Comparison of ENCODE assay signal across 18 cellular contexts in the genomic region with DNA sequence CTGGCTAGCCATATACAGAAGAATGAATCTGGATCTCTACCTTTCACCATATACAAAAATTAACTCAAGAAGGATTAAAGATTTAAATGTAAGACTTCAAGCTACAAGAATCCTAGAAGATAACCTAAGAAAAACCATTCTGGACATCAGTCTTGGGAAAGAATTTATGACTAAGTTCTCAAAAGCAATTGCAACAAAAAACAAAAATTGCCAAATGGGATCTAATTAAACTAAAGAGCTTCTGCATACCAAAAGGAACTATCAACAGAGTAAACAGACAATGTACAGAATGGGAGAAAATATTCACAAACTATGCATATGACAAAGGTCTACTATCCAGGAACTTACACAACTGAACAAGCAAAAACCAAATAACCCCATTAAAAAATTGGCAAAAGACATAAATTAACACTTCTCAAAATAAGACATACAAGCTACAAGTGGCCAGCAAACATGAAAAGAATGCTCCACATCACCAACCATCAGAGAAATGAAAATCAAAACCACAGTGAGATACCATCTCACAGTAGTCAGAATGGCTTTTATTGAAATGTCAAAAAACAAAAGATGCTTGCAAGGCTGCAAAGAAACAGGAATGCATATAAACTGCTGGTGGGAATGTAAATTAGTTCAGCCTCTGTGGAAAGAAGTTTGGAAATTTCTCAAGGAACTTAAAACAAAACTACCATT.
DNase-seq lines count a peak whose midpoint lies in the region; ATAC-seq and TF ChIP-seq lines count a peak whose summit lies in the region.
"Had no signal": no experiment of that assay in that cellular context is flagged by ENCODE, and none has a peak within 500 bp of the region (broad histone marks: within the 10 kb centered on the region; RNA-seq: fewer than 3 reads in every experiment).

No MANE protein-coding gene starts in this region.

- H3K4me1 Mint-ChIP-seq in naive thymus-derived CD8-positive, alpha-beta T cell, result peaks cover 0 to 2% (median 0%) of the 10 kb centered on the region in 4 donors

- no peak for TF ChIP-seq CTCF in fibroblast of mammary gland (conservative IDR thresholded peaks at IDR 0.05; ENCODE audit: control insufficient read depth, insufficient read depth, low read depth, low read length)

- DNase-seq in EH (ENCODE audit: low read depth) (peak; percentile 94), RPMI7951 (ENCODE audit: low read depth) (peak; percentile 73), fibroblast of mammary gland (ENCODE audit: low read depth) (peak; percentile 57), trophoblast cell (no peak)
- no peak for DNase-seq in stimulated activated CD4-positive, alpha-beta T cell treated with anti-CD3 and anti-CD28 coated beads, Interleukin-4, amount 100 ng/mL, for 4 hours
- no peak for DNase-seq in activated CD4-positive, CD25-positive, alpha-beta regulatory T cell (lab: John Stamatoyannopoulos, UW)
- no peak for DNase-seq in naive thymus-derived CD8-positive, alpha-beta T cell
- DNase-seq: activated naive CD4-positive, alpha-beta T cell treated with anti-CD3 and anti-CD28 coated beads, Interleukin-2, amount 50 U/mL, for 16 hours; activated T-cell treated with anti-CD3 and anti-CD28 coated beads, Interleukin-2, amount 50 U/mL, for 1 hour; effector CD8-positive, alpha-beta T cell; left ventricle myocardium superior; NCI-H1930; NCI-H446 treated with DMSO at 0.1 percent for 48 hours; ovary; stimulated activated CD4-positive, alpha-beta T cell treated with anti-CD3 and anti-CD28 coated beads, Interleukin-4, amount 100 ng/mL, for 1 hour had no signal

- ATAC-seq in GM19324 (IDR thresholded peaks at IDR 0.05; ENCODE audit: low FRiP score, unreplicated experiment), result no peak
- no peak for ATAC-seq in naive thymus-derived CD8-positive, alpha-beta T cell
- ATAC-seq: left ventricle myocardium superior had no signal

- H2BK120ac ChIP-seq in trophoblast cell (ENCODE audit: insufficient read depth, low read length, poor library complexity), result no peak overlapping the region

- no peaks in the 10 kb centered on the region for H3K36me3 ChIP-seq in trophoblast cell (ENCODE audit: control insufficient read depth in 1 of 2, insufficient read depth in 2 of 2, low read length in 2 of 2)
- H3K36me3 ChIP-seq: BLaER1 treated with 17β-estradiol and CSF1 and Interleukin-3, amounts not matched to agents 10 nM and 100 nM; cardiac muscle cell; ovary had no signal

- no peak overlapping the region for H3K4ac ChIP-seq in trophoblast cell (ENCODE audit: low read depth, low read length)

- no peak overlapping the region for H3K4me2 ChIP-seq in trophoblast cell (ENCODE audit: low read length)
- H3K4me2 ChIP-seq: BLaER1 treated with 17β-estradiol and CSF1 and Interleukin-3, amounts not matched to agents 10 nM and 100 nM had no signal

- H3K4me3 ChIP-seq in fibroblast of mammary gland (ENCODE audit: control insufficient read depth, low read depth, low read length) (no peak overlapping the region), trophoblast cell (ENCODE audit: low read depth, low read length) (no peak overlapping the region)
- H3K4me3 ChIP-seq: BLaER1 treated with 17β-estradiol and CSF1 and Interleukin-3, amounts not matched to agents 10 nM and 100 nM; cardiac muscle cell; ovary had no signal

- POLR2A ChIA-PET in naive thymus-derived CD8-positive, alpha-beta T cell (lab: Charles Lee), result no interaction called here

- H3K27ac Mint-ChIP-seq in naive thymus-derived CD8-positive, alpha-beta T cell, result no peak overlapping the region

- no peak overlapping the region for H3K18ac ChIP-seq in trophoblast cell (ENCODE audit: low read length)

- H3K9me3 ChIP-seq in trophoblast cell (ENCODE audit: insufficient read depth, low read depth, low read length), result no peaks in the 10 kb centered on the region
- H3K9me3 ChIP-seq: ovary had no signal

- peak overlapping the region; percentile 41 for H3K27ac ChIP-seq in trophoblast cell (ENCODE audit: low read depth, low read length)
- H3K27ac ChIP-seq: BLaER1 treated with 17β-estradiol and CSF1 and Interleukin-3, amounts not matched to agents 10 nM and 100 nM; cardiac muscle cell; ovary had no signal

- H3K14ac ChIP-seq in trophoblast cell (ENCODE audit: low read length), result no peak overlapping the region

- no peak overlapping the region for H3K4me3 Mint-ChIP-seq in naive thymus-derived CD8-positive, alpha-beta T cell

- H2AK5ac ChIP-seq in trophoblast cell (ENCODE audit: low read length), result no peak overlapping the region

- peaks cover 0 to 4% (median 0%) of the 10 kb centered on the region in 5 donors for H3K27me3 Mint-ChIP-seq in naive thymus-derived CD8-positive, alpha-beta T cell

- H3K79me2 ChIP-seq in trophoblast cell (ENCODE audit: control insufficient read depth, insufficient read depth, low read length, poor library complexity), result no peaks in the 10 kb centered on the region

- no peak overlapping the region for H4K8ac ChIP-seq in trophoblast cell (ENCODE audit: low read depth, low read length)

- H2AFZ ChIP-seq in trophoblast cell (ENCODE audit: insufficient read depth, low read length, poor library complexity), result no peak overlapping the region

- H3K23ac ChIP-seq in trophoblast cell (ENCODE audit: low read length), result no peak overlapping the region

- peaks cover 0 to 31% (median 17%) of the 10 kb centered on the region in 9 donors for H3K9me3 Mint-ChIP-seq in naive thymus-derived CD8-positive, alpha-beta T cell

- no peak overlapping the region for H4K12ac ChIP-seq in trophoblast cell (ENCODE audit: low read depth, low read length)

- no peak overlapping the region for H2BK5ac ChIP-seq in trophoblast cell (ENCODE audit: low read depth, low read length, poor library complexity)

- no peak overlapping the region for H4K91ac ChIP-seq in trophoblast cell (ENCODE audit: low read depth, low read length)

- no peak overlapping the region for H2BK12ac ChIP-seq in trophoblast cell (ENCODE audit: low read length)

- peaks cover 0 to 5% (median 0%) of the 10 kb centered on the region in 3 donors for H3K36me3 Mint-ChIP-seq in naive thymus-derived CD8-positive, alpha-beta T cell

- peaks cover 4% of the 10 kb centered on the region for H3K79me1 ChIP-seq in trophoblast cell (ENCODE audit: low read length)

- H3K4me1 ChIP-seq in trophoblast cell (ENCODE audit: control insufficient read depth in 1 of 2, insufficient read depth in 2 of 2, low read length in 2 of 2), result peaks cover 0 to 2% of the 10 kb centered on the region in 2 experiments

- no peaks in the 10 kb centered on the region for H3K27me3 ChIP-seq in trophoblast cell (ENCODE audit: insufficient read depth, low read length)
- H3K27me3 ChIP-seq: BLaER1 treated with 17β-estradiol and CSF1 and Interleukin-3, amounts not matched to agents 10 nM and 100 nM; cardiac muscle cell; ovary had no signal

- no peak overlapping the region for H3K9ac ChIP-seq in trophoblast cell (ENCODE audit: low read length)
- H3K9ac ChIP-seq: BLaER1 treated with 17β-estradiol and CSF1 and Interleukin-3, amounts not matched to agents 10 nM and 100 nM had no signal

Comparison
In these comparisons a context has a peak if more than half of its experiments do, and no peak if none do; other contexts are left out.
1. DNase-seq: peak in EH (single experiment), RPMI7951 (single experiment) and fibroblast of mammary gland (single experiment); none in trophoblast cell (0 of 2), stimulated activated CD4-positive, alpha-beta T cell treated with anti-CD3 and anti-CD28 coated beads, Interleukin-4, amount 100 ng/mL, for 4 hours (0 of 2), activated CD4-positive, CD25-positive, alpha-beta regulatory T cell (0 of 4) and naive thymus-derived CD8-positive, alpha-beta T cell (0 of 10).